In genomic region chr17:74430706-74431567, GRCh38 we compare ENCODE assay signal across 9 cellular contexts. TPM values are rescaled to one million over a fixed set of nuclear protein-coding genes. Genes with fewer than 3 reads are reported as not detected.
DNase-seq lines count a peak whose midpoint lies in the region; FAIRE-seq and TF ChIP-seq lines count a peak whose summit lies in the region.
"Had no signal": no experiment of that assay in that cellular context is flagged by ENCODE, and none has a peak within 500 bp of the region (broad histone marks: within the 10 kb centered on the region; RNA-seq: fewer than 3 reads in every experiment).

No MANE protein-coding gene starts in this region.

- H3K27me3 ChIP-seq in endothelial cell of umbilical vein (ENCODE audit: control insufficient read depth in 2 of 2, insufficient read depth in 2 of 2, low read length in 2 of 2): peaks cover 23 to 30% of the 10 kb centered on the region in 2 experiments

- H3K36me3 Mint-ChIP-seq in type B pancreatic cell: no peaks in the 10 kb centered on the region

- POLR2A ChIA-PET in endothelial cell of umbilical vein (lab: Charles Lee): no interaction called here

- H3K4me2 ChIP-seq in endothelial cell of umbilical vein (ENCODE audit: insufficient read depth, low read length): no peak overlapping the region

- no peak overlapping the region for H3K9ac ChIP-seq in endothelial cell of umbilical vein (replicated peaks; ENCODE audit: extremely low read depth, insufficient read depth, low read length)

- H3K27ac ChIP-seq in endothelial cell of umbilical vein (ENCODE audit: insufficient read depth, low read depth, low read length): no peak overlapping the region

- peaks cover 24% of the 10 kb centered on the region for H3K4me1 Mint-ChIP-seq in type B pancreatic cell (ENCODE audit: unreplicated experiment)

- intact Hi-C loops in endothelial cell of umbilical vein (cut with micrococcal nuclease): no loop called here

- H3K36me3 ChIP-seq in endothelial cell of umbilical vein (ENCODE audit: control insufficient read depth in 2 of 2, extremely low read depth in 1 of 2, insufficient read depth in 2 of 2, low read length in 2 of 2): no peaks in the 10 kb centered on the region

- no peaks in the 10 kb centered on the region for H3K9me3 Mint-ChIP-seq in type B pancreatic cell

- H3K4me1 ChIP-seq in endothelial cell of umbilical vein (ENCODE audit: control insufficient read depth, extremely low read depth, insufficient read depth, low read length): no peaks in the 10 kb centered on the region

- CTCF ChIA-PET in endothelial cell of umbilical vein (lab: Charles Lee): interaction anchor here (1.3 kb wide), 1 partner anchor 52 kb away, joined by 5 read pairs; no protein-coding TSS in a partner anchor

- peaks cover 33% of the 10 kb centered on the region for H3K27me3 Mint-ChIP-seq in type B pancreatic cell

- BruUV-seq in endothelial cell of umbilical vein (replicated peaks; lab: Mats Ljungman, UMichigan): no TSS peak

- H3K27ac Mint-ChIP-seq in type B pancreatic cell: peak overlapping the region; percentile 85

- H3K9me1 ChIP-seq in endothelial cell of umbilical vein (replicated peaks; ENCODE audit: control insufficient read depth, extremely low read depth, insufficient read depth, low read length): no peaks in the 10 kb centered on the region

- dilution Hi-C loops in endothelial cell of umbilical vein (cut with MboI; ENCODE audit: extremely low pct_ligation_motif_present, low sequenced_read_pairs): no loop called here

- TF ChIP-seq CTCF in GM13977 (IDR thresholded peaks at IDR 0.05; ENCODE audit: extremely low read depth, insufficient read depth, missing control alignments) (no peak), endothelial cell of umbilical vein (IDR thresholded peaks at IDR 0.05; ENCODE audit: extremely low read depth in 1 of 2, insufficient read depth in 1 of 2, low read depth in 1 of 2, low read length in 2 of 2) (no peak), type B pancreatic cell (conservative IDR thresholded peaks at IDR 0.05) (no peak)

- DNase-seq in ACHN (peak; percentile 98), GM13977 (ENCODE audit: low spot score) (peak; percentile 85), HT1080 (ENCODE audit: low read depth) (peak; percentile 23), RKO (ENCODE audit: low spot score) (peak; percentile 40), endothelial cell of umbilical vein (ENCODE audit: low read depth, low spot score) (no peak), mesenteric fat pad (ENCODE audit: low spot score) (peak; percentile 94), type B pancreatic cell (ENCODE audit: extremely low spot score, unreplicated experiment) (peak; percentile 84)
- DNase-seq in NK-92 treated with Interleukin-12 subunit alpha and Interleukin-12 subunit beta, amount 100 ng/mL, for 24 hours (lab: John Stamatoyannopoulos, UW): no peak

- no peak for TF ChIP-seq POLR2A in endothelial cell of umbilical vein (IDR thresholded peaks at IDR 0.05; ENCODE audit: low read depth, low read length)

- H3K4me3 ChIP-seq in endothelial cell of umbilical vein (replicated peaks in 1 of 3; ENCODE audit: insufficient read depth in 1 of 3, low read depth in 1 of 3, low read length in 3 of 3): no peak overlapping the region

- H4K20me1 ChIP-seq in endothelial cell of umbilical vein (replicated peaks; ENCODE audit: control insufficient read depth, extremely low read depth, insufficient read depth, low read length): no peaks in the 10 kb centered on the region

- H3K9me3 ChIP-seq in endothelial cell of umbilical vein (replicated peaks; ENCODE audit: control insufficient read depth, insufficient read depth, low read length): no peaks in the 10 kb centered on the region

- in situ Hi-C loops in ACHN (cut with HindIII; ENCODE audit: low pct_ligation_motif_present, low pct_unique_long_range_greater_than_20kb, low sequenced_read_pairs) (no loop called here), GM13977 (cut with MboI; ENCODE audit: low pct_unique_long_range_greater_than_20kb, low sequenced_read_pairs, unreplicated experiment) (no loop called here)

- no peaks in the 10 kb centered on the region for H3K79me2 ChIP-seq in endothelial cell of umbilical vein (ENCODE audit: control insufficient read depth, insufficient read depth, low read length)

- FAIRE-seq in endothelial cell of umbilical vein (lab: Jason Lieb, UNC): no peak

- H3K4me3 Mint-ChIP-seq in type B pancreatic cell: peak overlapping the region; percentile 88

- H2AFZ ChIP-seq in endothelial cell of umbilical vein (ENCODE audit: low read depth, low read length): no peak overlapping the region

TF ChIP-seq in endothelial cell of umbilical vein, 7 proteins besides CTCF, POLR2A, EP300 and RAD21:
- TF ChIP-seq EZH2 (IDR thresholded peaks at IDR 0.05; ENCODE audit: borderline replicate concordance, low read depth, low read length, severe bottlenecking) (peak; percentile 66), GATA2 (IDR thresholded peaks at IDR 0.05; ENCODE audit: insufficient read depth, insufficient read length, low read depth, low read length) (no peak), MYC (IDR thresholded peaks at IDR 0.05; ENCODE audit: low read depth, low read length) (no peak), POLR2AphosphoS5 (IDR thresholded peaks at IDR 0.05; ENCODE audit: insufficient read depth, low read depth, low read length) (no peak)

RNA-seq across cellular contexts. Expression of gene GPRC5C, which starts 1.0 kb away (rescaled TPM):
- total RNA-seq in HT1080 (2014; rRNA removed; shearing (Covaris generic)): not detected in 2 replicates
- polyA plus RNA-seq in HT1080 (2015; cell fraction: cytosol; rRNA removed): 0.05 and 0.07 TPM in 2 replicates
- polyA plus RNA-seq in HT1080 (2015; cell fraction: nucleus; rRNA removed): 0.10 TPM in 1 of 2 replicates, not detected in the other
- not detected in 2 replicates for total RNA-seq in endothelial cell of umbilical vein
- polyA plus RNA-seq in endothelial cell of umbilical vein: not detected in 2 replicates
- not detected in 2 replicates for polyA plus RNA-seq in endothelial cell of umbilical vein (2011; cell fraction: cytosol; rRNA removed)
- not detected in 2 replicates for polyA plus RNA-seq in endothelial cell of umbilical vein (2011; cell fraction: nucleus; rRNA removed)
- not detected in 2 replicates for polyA plus RNA-seq in endothelial cell of umbilical vein (2012)
- polyA minus RNA-seq in endothelial cell of umbilical vein: 0.44 and 2.4 TPM in 2 replicates
- polyA minus RNA-seq in endothelial cell of umbilical vein (2011; cell fraction: cytosol; rRNA and poly(A)+ RNA removed): 14.3 TPM
- not detected in 2 replicates for polyA minus RNA-seq in endothelial cell of umbilical vein (2011; cell fraction: nucleus; rRNA and poly(A)+ RNA removed)
- 17.9 TPM for total RNA-seq in mesenteric fat pad
- 52.0 and 64.3 TPM in 2 replicates for total RNA-seq in type B pancreatic cell (ENCODE audit: low replicate concordance)
- total RNA-seq: pulmonary artery endothelial cell had no signal

RNA-seq across cellular contexts. Expression of gene CD300A, which starts 35.5 kb away (rescaled TPM):
- not detected in 2 replicates for total RNA-seq in HT1080 (2014; rRNA removed; shearing (Covaris generic))
- not detected in 2 replicates for polyA plus RNA-seq in HT1080 (2015; cell fraction: cytosol; rRNA removed)
- polyA plus RNA-seq in HT1080 (2015; cell fraction: nucleus; rRNA removed): not detected in 2 replicates
- not detected in 2 replicates for total RNA-seq in endothelial cell of umbilical vein
- not detected in 2 replicates for polyA plus RNA-seq in endothelial cell of umbilical vein
- not detected in 2 replicates for polyA plus RNA-seq in endothelial cell of umbilical vein (2011; cell fraction: cytosol; rRNA removed)
- polyA plus RNA-seq in endothelial cell of umbilical vein (2011; cell fraction: nucleus; rRNA removed): not detected in 2 replicates
- polyA plus RNA-seq in endothelial cell of umbilical vein (2012): not detected in 2 replicates
- polyA minus RNA-seq in endothelial cell of umbilical vein: 0.49 and 0.53 TPM in 2 replicates
- not detected for polyA minus RNA-seq in endothelial cell of umbilical vein (2011; cell fraction: cytosol; rRNA and poly(A)+ RNA removed)
- not detected in 2 replicates for polyA minus RNA-seq in endothelial cell of umbilical vein (2011; cell fraction: nucleus; rRNA and poly(A)+ RNA removed)
- total RNA-seq in mesenteric fat pad: 19.0 TPM
- total RNA-seq in type B pancreatic cell (ENCODE audit: low replicate concordance): 0.43 TPM in 1 of 2 replicates, not detected in the other
- total RNA-seq: pulmonary artery endothelial cell had no signal

Comparison
In these comparisons a context has a peak if more than half of its experiments do, and no peak if none do; other contexts are left out.
1. DNase-seq: peak in ACHN (single experiment), GM13977 (single experiment), HT1080 (single experiment), RKO (single experiment), mesenteric fat pad (single experiment) and type B pancreatic cell (single experiment); none in endothelial cell of umbilical vein (single experiment) and NK-92 treated with Interleukin-12 subunit alpha and Interleukin-12 subunit beta, amount 100 ng/mL, for 24 hours (single experiment).
2. RNA of gene GPRC5C, which starts 1.0 kb away (total RNA-seq): 52.0 to 64.3 TPM in type B pancreatic cell and 17.9 TPM in mesenteric fat pad (single experiment); not detected in endothelial cell of umbilical vein and not detected in HT1080; every median in the first group is over 10 times any median in the second.
3. RNA of gene CD300A, which starts 35.5 kb away (total RNA-seq): 19.0 TPM in mesenteric fat pad (single experiment); 0.43 TPM in type B pancreatic cell, not detected in HT1080 and not detected in endothelial cell of umbilical vein; every median in the first group is over 10 times any median in the second.